ENCODE assay signal across 1 cellular context in the genomic region with DNA sequence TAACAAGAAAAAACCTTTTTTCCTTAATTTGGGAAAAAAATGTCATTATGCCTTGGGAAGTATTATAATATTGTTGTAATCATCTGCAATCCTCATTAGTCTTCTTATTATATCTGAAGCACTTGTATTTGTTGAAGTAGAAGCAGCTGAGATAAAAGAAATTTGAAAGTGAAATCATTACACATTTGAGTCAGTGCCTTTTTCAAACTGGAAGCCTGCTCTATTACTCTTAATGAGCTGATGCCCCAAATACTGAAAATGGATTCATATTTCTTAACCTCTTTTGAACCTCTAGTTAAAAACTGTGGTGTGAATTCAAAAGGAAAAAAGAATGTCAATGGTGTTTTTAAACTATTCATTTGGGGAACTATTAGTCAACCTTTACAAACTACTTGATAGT.
TF ChIP-seq lines count a peak whose summit lies in the region.

No MANE protein-coding gene starts in this region.

TF ChIP-seq in IMR-90, 13 proteins besides CTCF, POLR2A, EP300 and RAD21:
- TF ChIP-seq SMC3 (IDR thresholded peaks at IDR 0.05; ENCODE audit: low read depth, low read length) (no peak), MAZ (IDR thresholded peaks at IDR 0.05; ENCODE audit: borderline replicate concordance, low read depth, low read length) (no peak), MAFK (IDR thresholded peaks at IDR 0.05; ENCODE audit: low read depth, low read length) (no peak), FOS (IDR thresholded peaks at IDR 0.05; ENCODE audit: low read depth, low read length) (no peak), CHD1 (IDR thresholded peaks at IDR 0.05; ENCODE audit: low read depth, low read length) (no peak), BHLHE40 (IDR thresholded peaks at IDR 0.05; ENCODE audit: low read depth, low read length) (no peak), RCOR1 (IDR thresholded peaks at IDR 0.05; ENCODE audit: insufficient replicate concordance, low read length) (no peak), NFE2L2 (IDR thresholded peaks at IDR 0.05; ENCODE audit: low read depth, low read length) (no peak), MXI1 (IDR thresholded peaks at IDR 0.05; ENCODE audit: borderline replicate concordance, low read depth, low read length) (no peak), CEBPB (IDR thresholded peaks at IDR 0.05; ENCODE audit: low read depth, low read length) (no peak), RFX5 (IDR thresholded peaks at IDR 0.05; ENCODE audit: low read depth, low read length) (no peak)
- TF ChIP-seq, protein P1, sequence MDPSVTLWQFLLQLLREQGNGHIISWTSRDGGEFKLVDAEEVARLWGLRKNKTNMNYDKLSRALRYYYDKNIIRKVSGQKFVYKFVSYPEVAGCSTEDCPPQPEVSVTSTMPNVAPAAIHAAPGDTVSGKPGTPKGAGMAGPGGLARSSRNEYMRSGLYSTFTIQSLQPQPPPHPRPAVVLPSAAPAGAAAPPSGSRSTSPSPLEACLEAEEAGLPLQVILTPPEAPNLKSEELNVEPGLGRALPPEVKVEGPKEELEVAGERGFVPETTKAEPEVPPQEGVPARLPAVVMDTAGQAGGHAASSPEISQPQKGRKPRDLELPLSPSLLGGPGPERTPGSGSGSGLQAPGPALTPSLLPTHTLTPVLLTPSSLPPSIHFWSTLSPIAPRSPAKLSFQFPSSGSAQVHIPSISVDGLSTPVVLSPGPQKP (IDR thresholded peaks at IDR 0.05; ENCODE audit: borderline replicate concordance, low read depth, low read length) = no peak
- TF ChIP-seq, protein P2, sequence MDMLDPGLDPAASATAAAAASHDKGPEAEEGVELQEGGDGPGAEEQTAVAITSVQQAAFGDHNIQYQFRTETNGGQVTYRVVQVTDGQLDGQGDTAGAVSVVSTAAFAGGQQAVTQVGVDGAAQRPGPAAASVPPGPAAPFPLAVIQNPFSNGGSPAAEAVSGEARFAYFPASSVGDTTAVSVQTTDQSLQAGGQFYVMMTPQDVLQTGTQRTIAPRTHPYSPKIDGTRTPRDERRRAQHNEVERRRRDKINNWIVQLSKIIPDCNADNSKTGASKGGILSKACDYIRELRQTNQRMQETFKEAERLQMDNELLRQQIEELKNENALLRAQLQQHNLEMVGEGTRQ (IDR thresholded peaks at IDR 0.05; ENCODE audit: low read depth, low read length) = no peak
TF ChIP-seq in IMR-90: peak in this region for 0.
